Comparison of ENCODE assay signal across 2 cellular contexts in genomic region chr13:20114066-20114465, GRCh38.
A peak's percentile ranks its signal among the peaks of the same experiment; 100 is the strongest.
TF ChIP-seq lines count a peak whose summit lies in the region.

No MANE protein-coding gene starts in this region.

TF ChIP-seq in HepG2, 621 proteins besides CTCF, POLR2A, EP300 and RAD21:
- TF ChIP-seq ZNF441 (CRISPR knock-in tag; IDR thresholded peaks at IDR 0.05; ENCODE audit: borderline replicate concordance) (no peak), ZFX (CRISPR knock-in tag; IDR thresholded peaks at IDR 0.05; ENCODE audit: low read depth) (0 out of 2 replicates have a peak, but pooled peaks have one; percentile 26), ZBTB3 (CRISPR knock-in tag; IDR thresholded peaks at IDR 0.05; ENCODE audit: borderline replicate concordance, low read depth) (no peak), SALL1 (CRISPR knock-in tag; IDR thresholded peaks at IDR 0.05) (peak; percentile 63), ZNF687 (CRISPR knock-in tag; IDR thresholded peaks at IDR 0.05) (peak; percentile 21; the same call in 1 of the 2 replicates), RNF219 (CRISPR knock-in tag; IDR thresholded peaks at IDR 0.05) (no peak)

TF ChIP-seq in H1, 55 proteins besides CTCF, POLR2A, EP300 and RAD21:
- TF ChIP-seq KDM4A (IDR thresholded peaks at IDR 0.05; ENCODE audit: low read depth, low read length, severe bottlenecking): no peak
- no peak for TF ChIP-seq GABPA (IDR thresholded peaks at IDR 0.05; ENCODE audit: borderline replicate concordance, insufficient read depth, low read length)
- TF ChIP-seq SP2 (IDR thresholded peaks at IDR 0.05; ENCODE audit: low read length): no peak
- no peak for TF ChIP-seq TAF7 (optimal IDR thresholded peaks at IDR 0.05; ENCODE audit: borderline replicate concordance, low read depth, low read length)
- no peak for TF ChIP-seq CTBP2 (IDR thresholded peaks at IDR 0.05; ENCODE audit: borderline replicate concordance, insufficient read depth, insufficient read length, low read length)
- TF ChIP-seq RFX5 (IDR thresholded peaks at IDR 0.05; ENCODE audit: borderline replicate concordance, low read depth, low read length): no peak
- TF ChIP-seq KDM5A (IDR thresholded peaks at IDR 0.05; ENCODE audit: low read length): no peak
- no peak for TF ChIP-seq CBX8 (IDR thresholded peaks at IDR 0.05; ENCODE audit: borderline replicate concordance, low read depth, low read length)
- no peak for TF ChIP-seq EZH2 (IDR thresholded peaks at IDR 0.05; ENCODE audit: low read depth, low read length, severe bottlenecking)
- TF ChIP-seq CREB1 (IDR thresholded peaks at IDR 0.05): no peak
- TF ChIP-seq NANOG (IDR thresholded peaks at IDR 0.05; ENCODE audit: insufficient read depth, low read depth, low read length, poor library complexity, severe bottlenecking): no peak
- TF ChIP-seq SIRT6 (IDR thresholded peaks at IDR 0.05; ENCODE audit: low read length): no peak
- TF ChIP-seq TEAD4 (IDR thresholded peaks at IDR 0.05; ENCODE audit: low read depth, low read length): no peak
- TF ChIP-seq SAP30 (IDR thresholded peaks at IDR 0.05; ENCODE audit: insufficient read depth, insufficient replicate concordance, low read length): no peak
